19 cellular contexts compared by ENCODE assay signal in genomic region chr3:56954125-56954524, GRCh38.
"Had no signal": no experiment of that assay in that cellular context is flagged by ENCODE, and none has a peak within 500 bp of the region (broad histone marks: within the 10 kb centered on the region; RNA-seq: fewer than 3 reads in every experiment).

No MANE protein-coding gene starts in this region.

- H3K36me3 ChIP-seq: neutrophil, ovary, right atrium auricular region, tibial artery had no signal

- H3K27ac ChIP-seq: neutrophil, ovary, psoas muscle, right atrium auricular region, tibial artery had no signal

- ATAC-seq: left lobe of liver, natural killer cell, psoas muscle, T-helper 17 cell had no signal

- DNase-seq: activated CD4-positive, alpha-beta T cell treated with anti-CD3 and anti-CD28 coated beads for 4 hours; activated CD4-positive, alpha-beta T cell treated with anti-CD3 and anti-CD28 coated beads, Interleukin-2, amount 50 U/mL, for 48 hours; activated CD4-positive, CD25-positive, alpha-beta regulatory T cell; activated naive CD4-positive, alpha-beta T cell treated with Interleukin-2 at 50 U/mL for 16 hours; activated naive CD8-positive, alpha-beta T cell treated with anti-CD3 and anti-CD28 coated beads for 36 hours; activated T-cell treated with anti-CD3 and anti-CD28 coated beads, Interleukin-2, amount 50 U/mL, for 48 hours; amniotic stem cell; cortex of kidney; foreskin melanocyte; kidney; natural killer cell; ovary; psoas muscle; stimulated activated CD4-positive, alpha-beta T cell treated with anti-CD3 and anti-CD28 coated beads, Interleukin-1b, Interleukin-23, amount 100 ng/mL, for 48 hours; T-helper 17 cell; tibial artery had no signal

- H3K27me3 ChIP-seq: neutrophil, ovary, right atrium auricular region, tibial artery had no signal

- H3K9me3 ChIP-seq: neutrophil, ovary, psoas muscle, right atrium auricular region, tibial artery had no signal

- H3K4me3 ChIP-seq: ovary, psoas muscle, right atrium auricular region, tibial artery had no signal

- H3K4me1 ChIP-seq: psoas muscle, right atrium auricular region, tibial artery had no signal
